In the genomic region with DNA sequence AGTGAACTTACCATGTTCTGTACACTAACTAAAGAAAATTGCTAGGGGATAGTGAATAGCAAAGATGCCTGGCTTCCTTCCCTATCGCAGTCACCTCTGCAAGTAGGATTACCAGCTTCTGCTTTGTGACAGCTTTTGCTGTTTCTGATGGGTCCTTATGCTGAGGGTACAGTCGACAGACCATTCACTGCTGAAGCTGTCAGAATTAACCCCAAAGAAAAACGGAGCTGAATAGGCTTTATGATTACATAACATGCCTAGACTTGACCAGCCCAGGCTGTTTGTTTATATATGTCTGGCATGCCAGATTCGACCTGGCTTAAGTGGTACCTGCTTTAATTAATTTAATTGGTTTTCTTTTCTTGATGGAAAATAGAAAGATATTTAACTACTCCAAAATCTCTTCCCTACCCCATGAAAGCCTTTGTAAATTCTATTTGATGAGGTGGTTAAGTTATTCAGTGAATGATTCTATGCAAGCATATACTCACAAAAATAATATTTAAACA, we compare ENCODE assay signal across 13 cellular contexts.
DNase-seq lines count a peak whose midpoint lies in the region; ATAC-seq and TF ChIP-seq lines count a peak whose summit lies in the region.
"Had no signal": no experiment of that assay in that cellular context is flagged by ENCODE, and none has a peak within 500 bp of the region (broad histone marks: within the 10 kb centered on the region; RNA-seq: fewer than 3 reads in every experiment).

No MANE protein-coding gene starts in this region.

- no peak for ATAC-seq in HG03196 (IDR thresholded peaks at IDR 0.05; ENCODE audit: unreplicated experiment)
- ATAC-seq: left lobe of liver had no signal

- peak overlapping the region; percentile 18 for H2AFZ ChIP-seq in neuron (ENCODE audit: low read depth, low read length)

- H3K27me3 ChIP-seq in neuron (ENCODE audit: insufficient read depth, low read length): peaks cover 3% of the 10 kb centered on the region
- H3K27me3 ChIP-seq: spleen had no signal

- peaks cover 10% of the 10 kb centered on the region for H3K4me1 ChIP-seq in neuron (ENCODE audit: insufficient read depth, low read length)

- H3K4me3 ChIP-seq in WI38 (ENCODE audit: low read depth, low read length) (peak overlapping the region; percentile 20; the same call in 1 of the 2 replicates), neuron (ENCODE audit: low read length) (no peak overlapping the region)
- H3K4me3 ChIP-seq: suprapubic skin had no signal

- peak; percentile 43 for DNase-seq in DMS79 treated with DMSO at 0.1 percent for 48 hours (lab: John Stamatoyannopoulos, UW)
- DNase-seq in DMS79 (lab: John Stamatoyannopoulos, UW): no peak
- peak; percentile 86 to 88 for DNase-seq in NCI-H1930 (lab: John Stamatoyannopoulos, UW)
- DNase-seq in NCI-H1092 (lab: John Stamatoyannopoulos, UW): no peak
- no peak for DNase-seq in GF-D8 (lab: John Stamatoyannopoulos, UW)
- DNase-seq: activated naive CD4-positive, alpha-beta T cell treated with Interleukin-2 at 50 U/mL for 16 hours; spleen had no signal

- no peak for TF ChIP-seq CTCF in WI38 (IDR thresholded peaks at IDR 0.05; ENCODE audit: low read depth, low read length)

- H3K36me3 ChIP-seq in neuron (ENCODE audit: insufficient read depth, low read length): no peaks in the 10 kb centered on the region
- H3K36me3 ChIP-seq: SJCRH30, spleen, suprapubic skin had no signal

- no peaks in the 10 kb centered on the region for H3K9me3 ChIP-seq in neuron (ENCODE audit: low read length)
- H3K9me3 ChIP-seq: SJCRH30, spleen, suprapubic skin had no signal

Comparison
In these comparisons a context has a peak if more than half of its experiments do, and no peak if none do; other contexts are left out.
1. DNase-seq: peak in DMS79 treated with DMSO at 0.1 percent for 48 hours (single experiment) and NCI-H1930 (2 of 2); none in DMS79 (single experiment), NCI-H1092 (single experiment) and GF-D8 (single experiment).